Comparison of ENCODE assay signal across 8 cellular contexts in genomic region chr6:30515967-30516753, GRCh38. TPM values are rescaled to one million over a fixed set of nuclear protein-coding genes. Genes with fewer than 3 reads are reported as not detected.
DNase-seq lines count a peak whose midpoint lies in the region; ATAC-seq and TF ChIP-seq lines count a peak whose summit lies in the region.

No MANE protein-coding gene starts in this region.

- H3K27ac ChIP-seq in colonic mucosa = peak overlapping the region; percentile 98

- H3K4me1 ChIP-seq in colonic mucosa = peaks cover 4% of the 10 kb centered on the region

- peak overlapping the region; percentile 97 for H3K27ac Mint-ChIP-seq in activated CD4-positive, alpha-beta T cell treated with anti-CD3 and anti-CD28 coated beads, Interleukin-2, amount 10 ng/mL, durations not matched to agents 24 days and 14 days

- no peaks in the 10 kb centered on the region for H3K9me3 ChIP-seq in colonic mucosa

- TF ChIP-seq CTCF in colonic mucosa (IDR thresholded peaks at IDR 0.05) = no peak
- no peak for TF ChIP-seq CTCF in kidney epithelial cell (IDR thresholded peaks at IDR 0.05; ENCODE audit: insufficient read depth, low read length, poor library complexity, severe bottlenecking)

- H3K27me3 ChIP-seq in colonic mucosa = no peaks in the 10 kb centered on the region
- no peaks in the 10 kb centered on the region for H3K27me3 ChIP-seq in kidney epithelial cell (ENCODE audit: control insufficient read depth, insufficient read depth, low read length)

- DNase-seq in NCI-H1092 treated with DMSO at 0.1 percent for 48 hours (lab: John Stamatoyannopoulos, UW) = peak; percentile 22
- no peak for DNase-seq in NCI-H1092 (lab: John Stamatoyannopoulos, UW)
- DNase-seq in NCI-H2227 treated with DMSO at 0.1 percent for 48 hours (lab: John Stamatoyannopoulos, UW) = peak; percentile 94
- peak; percentile 97 for DNase-seq in activated CD4-positive, alpha-beta T cell treated with anti-CD3 and anti-CD28 coated beads, Interleukin-2, amount 10 ng/mL, durations not matched to agents 24 days and 14 days
- DNase-seq in colonic mucosa = peak; percentile 92
- DNase-seq in kidney epithelial cell (ENCODE audit: low read depth) = peak; percentile 81
- peak; percentile 77 to 80 for DNase-seq in stimulated activated CD4-positive, alpha-beta T cell treated with anti-CD3 and anti-CD28 coated beads, Interleukin-15, amount 100 ng/mL, for 1 hour (ENCODE audit: low read depth in 1 of 2, low spot score in 1 of 2)

- H3K4me3 Mint-ChIP-seq in activated CD4-positive, alpha-beta T cell treated with anti-CD3 and anti-CD28 coated beads, Interleukin-2, amount 10 ng/mL, durations not matched to agents 24 days and 14 days = peak overlapping the region; percentile 83

- H3K9me3 Mint-ChIP-seq in activated CD4-positive, alpha-beta T cell treated with anti-CD3 and anti-CD28 coated beads, Interleukin-2, amount 10 ng/mL, durations not matched to agents 24 days and 14 days = peaks cover 12% of the 10 kb centered on the region

- H3K27me3 Mint-ChIP-seq in activated CD4-positive, alpha-beta T cell treated with anti-CD3 and anti-CD28 coated beads, Interleukin-2, amount 10 ng/mL, durations not matched to agents 24 days and 14 days = no peaks in the 10 kb centered on the region

- H3K36me3 Mint-ChIP-seq in activated CD4-positive, alpha-beta T cell treated with anti-CD3 and anti-CD28 coated beads, Interleukin-2, amount 10 ng/mL, durations not matched to agents 24 days and 14 days (ENCODE audit: low read depth) = peaks cover 16% of the 10 kb centered on the region

- intact Hi-C loops in activated CD4-positive, alpha-beta T cell treated with anti-CD3 and anti-CD28 coated beads, Interleukin-2, amount 10 ng/mL, durations not matched to agents 24 days and 14 days (cut with micrococcal nuclease) = loop anchor here (1.0 to 2.0 kb wide), 2 partner anchors 12 to 19 kb away; no protein-coding TSS in a partner anchor
- intact Hi-C loops in colonic mucosa (cut with DNase I) = no loop called here

- no peaks in the 10 kb centered on the region for H3K36me3 ChIP-seq in colonic mucosa
- no peaks in the 10 kb centered on the region for H3K36me3 ChIP-seq in kidney epithelial cell (ENCODE audit: control insufficient read depth, insufficient read depth, low read length)

- peak overlapping the region; percentile 21 for H3K4me3 ChIP-seq in colonic mucosa
- H3K4me3 ChIP-seq in kidney epithelial cell (ENCODE audit: low read depth, low read length) = peak overlapping the region; percentile 42

- H3K4me1 Mint-ChIP-seq in activated CD4-positive, alpha-beta T cell treated with anti-CD3 and anti-CD28 coated beads, Interleukin-2, amount 10 ng/mL, durations not matched to agents 24 days and 14 days = peaks cover 44% of the 10 kb centered on the region

- peak; percentile 57 for ATAC-seq in HG02870 (IDR thresholded peaks at IDR 0.05; ENCODE audit: unreplicated experiment)

- H3K9ac ChIP-seq in colonic mucosa (ENCODE audit: low read depth in 2 of 2, low read length in 2 of 2) = peak overlapping the region; percentile 74 to 80

RNA-seq across cellular contexts. Expression of gene HLA-E, which starts 26.9 kb away (rescaled TPM):
- total RNA-seq in activated CD4-positive, alpha-beta T cell treated with anti-CD3 and anti-CD28 coated beads, Interleukin-2, amount 10 ng/mL, durations not matched to agents 24 days and 14 days = 484 and 488 TPM in 2 replicates
- total RNA-seq in colonic mucosa (100 to 1,000 TPM; 208 to 471 TPM), kidney epithelial cell (109 and 115 TPM in 2 replicates)

RNA-seq across cellular contexts. Expression of gene GNL1, which starts 40.1 kb away (rescaled TPM):
- 80.9 and 93.0 TPM in 2 replicates for total RNA-seq in activated CD4-positive, alpha-beta T cell treated with anti-CD3 and anti-CD28 coated beads, Interleukin-2, amount 10 ng/mL, durations not matched to agents 24 days and 14 days
- 10 to 100 TPM; 42.2 to 49.3 TPM for total RNA-seq in colonic mucosa
- 31.1 and 36.7 TPM in 2 replicates for total RNA-seq in kidney epithelial cell

RNA-seq across cellular contexts. Expression of gene PRR3, which starts 40.9 kb away (rescaled TPM):
- total RNA-seq in activated CD4-positive, alpha-beta T cell treated with anti-CD3 and anti-CD28 coated beads, Interleukin-2, amount 10 ng/mL, durations not matched to agents 24 days and 14 days = 38.2 and 39.7 TPM in 2 replicates
- total RNA-seq in colonic mucosa (1 to 10 TPM; 3.9 to 7.2 TPM), kidney epithelial cell (8.6 and 10.1 TPM in 2 replicates)

RNA-seq across cellular contexts. Expression of gene ABCF1, which starts 55.1 kb away (rescaled TPM):
- total RNA-seq in activated CD4-positive, alpha-beta T cell treated with anti-CD3 and anti-CD28 coated beads, Interleukin-2, amount 10 ng/mL, durations not matched to agents 24 days and 14 days = 123 and 125 TPM in 2 replicates
- total RNA-seq in colonic mucosa (10 to 100 TPM; 43.6 to 61.3 TPM), kidney epithelial cell (46.3 and 57.7 TPM in 2 replicates)
